15 cellular contexts compared by ENCODE assay signal in genomic region chr3:58728723-58729122, GRCh38.
DNase-seq lines count a peak whose midpoint lies in the region; ATAC-seq and TF ChIP-seq lines count a peak whose summit lies in the region.
"Had no signal": no experiment of that assay in that cellular context is flagged by ENCODE, and none has a peak within 500 bp of the region (broad histone marks: within the 10 kb centered on the region; RNA-seq: fewer than 3 reads in every experiment).

No MANE protein-coding gene starts in this region.

- DNase-seq in activated naive CD4-positive, alpha-beta T cell treated with anti-CD3 and anti-CD28 coated beads, Interleukin-2, amount 50 U/mL, for 72 hours (ENCODE audit: low spot score in 2 of 2): no peak
- no peak for DNase-seq in activated naive CD4-positive, alpha-beta T cell treated with anti-CD3 and anti-CD28 coated beads for 36 hours
- DNase-seq in renal cortical epithelial cell (ENCODE audit: low read depth) (peak; percentile 20), omental fat pad (ENCODE audit: low spot score) (no peak), NAMALWA (ENCODE audit: low spot score) (no peak)
- DNase-seq in stimulated activated naive CD8-positive, alpha-beta T cell treated with anti-CD3 and anti-CD28 coated beads, Interleukin-15, Interleukin-2, amounts not matched to agents 100 U/mL and 50 U/mL, for 24 hours: no peak
- DNase-seq: C1 segment of cervical spinal cord; Calu3; CD4-positive, alpha-beta memory T cell; COR-L47; DMS53; DMS79 treated with DMSO at 0.1 percent for 48 hours; GF-D8; GOT3; HFFc6 had no signal

- no peaks in the 10 kb centered on the region for H3K36me3 Mint-ChIP-seq in activated naive CD4-positive, alpha-beta T cell treated with anti-CD3 and anti-CD28 coated beads, Interleukin-2, amount 50 U/mL, for 72 hours
- no peaks in the 10 kb centered on the region for H3K36me3 Mint-ChIP-seq in activated naive CD4-positive, alpha-beta T cell treated with anti-CD3 and anti-CD28 coated beads for 36 hours (ENCODE audit: low read depth)
- H3K36me3 Mint-ChIP-seq: CD4-positive, alpha-beta memory T cell had no signal

- CTCF ChIA-PET in activated naive CD4-positive, alpha-beta T cell treated with anti-CD3 and anti-CD28 coated beads for 36 hours (lab: Charles Lee): no interaction called here

- no peak for TF ChIP-seq CTCF in omental fat pad (IDR thresholded peaks at IDR 0.05)

- H3K27ac Mint-ChIP-seq in activated naive CD4-positive, alpha-beta T cell treated with anti-CD3 and anti-CD28 coated beads, Interleukin-2, amount 50 U/mL, for 72 hours: no peak overlapping the region
- no peak overlapping the region for H3K27ac Mint-ChIP-seq in activated naive CD4-positive, alpha-beta T cell treated with anti-CD3 and anti-CD28 coated beads for 36 hours
- H3K27ac Mint-ChIP-seq: CD4-positive, alpha-beta memory T cell; HFFc6 had no signal

- no peak overlapping the region for H3K4me3 Mint-ChIP-seq in activated naive CD4-positive, alpha-beta T cell treated with anti-CD3 and anti-CD28 coated beads for 36 hours
- H3K4me3 Mint-ChIP-seq: CD4-positive, alpha-beta memory T cell; HFFc6 had no signal

- H3K4me1 Mint-ChIP-seq in activated naive CD4-positive, alpha-beta T cell treated with anti-CD3 and anti-CD28 coated beads for 36 hours (ENCODE audit: low read depth): no peaks in the 10 kb centered on the region
- H3K4me1 Mint-ChIP-seq: CD4-positive, alpha-beta memory T cell had no signal

- H3K9me3 Mint-ChIP-seq in activated naive CD4-positive, alpha-beta T cell treated with anti-CD3 and anti-CD28 coated beads, Interleukin-2, amount 50 U/mL, for 72 hours: no peaks in the 10 kb centered on the region
- H3K9me3 Mint-ChIP-seq in activated naive CD4-positive, alpha-beta T cell treated with anti-CD3 and anti-CD28 coated beads for 36 hours: no peaks in the 10 kb centered on the region
- H3K9me3 Mint-ChIP-seq: HFFc6 had no signal

- intact Hi-C loops in activated naive CD4-positive, alpha-beta T cell treated with anti-CD3 and anti-CD28 coated beads for 36 hours (cut with micrococcal nuclease): no loop called here

- peaks cover 2% of the 10 kb centered on the region for H3K27me3 Mint-ChIP-seq in activated naive CD4-positive, alpha-beta T cell treated with anti-CD3 and anti-CD28 coated beads for 36 hours (ENCODE audit: low read depth)
- H3K27me3 Mint-ChIP-seq: CD4-positive, alpha-beta memory T cell had no signal

- ATAC-seq in activated naive CD4-positive, alpha-beta T cell treated with anti-CD3 and anti-CD28 coated beads, Interleukin-2, amount 50 U/mL, for 72 hours: peak; percentile 31 to 76
- ATAC-seq in stimulated activated naive CD8-positive, alpha-beta T cell treated with anti-CD3 and anti-CD28 coated beads, Interleukin-15, Interleukin-2, amounts not matched to agents 100 U/mL and 50 U/mL, for 24 hours: peak; percentile 32
- no peak for ATAC-seq in omental fat pad (ENCODE audit: low FRiP score)
